1 cellular context compared by ENCODE assay signal in genomic region chr18:39232937-39233336, GRCh38.
TF ChIP-seq lines count a peak whose summit lies in the region.

No MANE protein-coding gene starts in this region.

TF ChIP-seq in HepG2, 621 proteins besides CTCF, POLR2A, EP300 and RAD21 (continued from another document and continues in another):
- TF ChIP-seq HINFP (CRISPR knock-in tag; IDR thresholded peaks at IDR 0.05; ENCODE audit: low read depth) (no peak), ZNF333 (CRISPR knock-in tag; IDR thresholded peaks at IDR 0.05; ENCODE audit: borderline replicate concordance) (no peak), SIX1 (CRISPR knock-in tag; IDR thresholded peaks at IDR 0.05; ENCODE audit: borderline replicate concordance) (no peak), ZFP36L1 (CRISPR knock-in tag; IDR thresholded peaks at IDR 0.05) (no peak), GMEB1 (CRISPR knock-in tag; IDR thresholded peaks at IDR 0.05; ENCODE audit: borderline replicate concordance) (no peak), NR0B2 (CRISPR knock-in tag; IDR thresholded peaks at IDR 0.05) (no peak), ATF6 (CRISPR knock-in tag; conservative IDR thresholded peaks at IDR 0.05) (no peak), CHCHD3 (CRISPR knock-in tag; IDR thresholded peaks at IDR 0.05) (no peak), PTBP1 (IDR thresholded peaks at IDR 0.05; ENCODE audit: low read depth, low read length, poor library complexity, severe bottlenecking) (no peak), RFX5 (IDR thresholded peaks at IDR 0.05; ENCODE audit: low read depth, low read length) (no peak), KAT7 (CRISPR knock-in tag; IDR thresholded peaks at IDR 0.05; ENCODE audit: borderline replicate concordance) (no peak), ZNF30 (CRISPR knock-in tag; IDR thresholded peaks at IDR 0.05) (no peak), KDM4B (CRISPR knock-in tag; IDR thresholded peaks at IDR 0.05) (no peak), HOXA5 (CRISPR knock-in tag; IDR thresholded peaks at IDR 0.05) (no peak), MIER2 (CRISPR knock-in tag; IDR thresholded peaks at IDR 0.05) (no peak), ZNF816 (CRISPR knock-in tag; IDR thresholded peaks at IDR 0.05; ENCODE audit: borderline replicate concordance) (0 out of 2 replicates have a peak, but pooled peaks have one; percentile 31), E2F2 (CRISPR knock-in tag; IDR thresholded peaks at IDR 0.05; ENCODE audit: borderline replicate concordance) (no peak), NFYB (CRISPR knock-in tag; IDR thresholded peaks at IDR 0.05) (no peak), NFYC (CRISPR knock-in tag; IDR thresholded peaks at IDR 0.05) (no peak), ZNF3 (CRISPR knock-in tag; IDR thresholded peaks at IDR 0.05) (no peak), ZBTB38 (CRISPR knock-in tag; IDR thresholded peaks at IDR 0.05) (0 out of 2 replicates have a peak, but pooled peaks have one; percentile 43), NBN (conservative IDR thresholded peaks at IDR 0.05) (no peak), TFDP1 (CRISPR knock-in tag; IDR thresholded peaks at IDR 0.05; ENCODE audit: borderline replicate concordance) (no peak), CBX5 (CRISPR knock-in tag; IDR thresholded peaks at IDR 0.05; ENCODE audit: borderline replicate concordance) (peak; percentile 42; the same call in 1 of the 2 replicates), MED8 (CRISPR knock-in tag; IDR thresholded peaks at IDR 0.05; ENCODE audit: insufficient replicate concordance) (no peak), SNAPC5 (CRISPR knock-in tag; IDR thresholded peaks at IDR 0.05; ENCODE audit: borderline replicate concordance) (no peak), ZNF329 (CRISPR knock-in tag; IDR thresholded peaks at IDR 0.05; ENCODE audit: low read depth) (no peak), ZNF431 (CRISPR knock-in tag; IDR thresholded peaks at IDR 0.05; ENCODE audit: borderline replicate concordance, low read depth) (no peak), HNF4A (CRISPR knock-in tag; IDR thresholded peaks at IDR 0.05) (peak; percentile 73), PCBP1 (IDR thresholded peaks at IDR 0.05; ENCODE audit: borderline replicate concordance, low read depth, low read length) (no peak), UBTF (CRISPR knock-in tag; IDR thresholded peaks at IDR 0.05) (no peak), ZNF549 (CRISPR knock-in tag; IDR thresholded peaks at IDR 0.05) (peak; percentile 98), ZFYVE20 (CRISPR knock-in tag; IDR thresholded peaks at IDR 0.05; ENCODE audit: borderline replicate concordance, low read depth) (no peak), FOXA3 (CRISPR knock-in tag; IDR thresholded peaks at IDR 0.05) (no peak), CENPX (CRISPR knock-in tag; IDR thresholded peaks at IDR 0.05) (no peak), ZNF44 (CRISPR knock-in tag; IDR thresholded peaks at IDR 0.05) (no peak), ETV6 (CRISPR knock-in tag; conservative IDR thresholded peaks at IDR 0.05) (no peak), ZNF652 (CRISPR knock-in tag; IDR thresholded peaks at IDR 0.05; ENCODE audit: borderline replicate concordance, low read depth) (no peak), RCOR2 (CRISPR knock-in tag; IDR thresholded peaks at IDR 0.05) (no peak), ZNF451 (CRISPR knock-in tag; IDR thresholded peaks at IDR 0.05) (no peak), PAWR (CRISPR knock-in tag; IDR thresholded peaks at IDR 0.05; ENCODE audit: borderline replicate concordance) (no peak), ZNF569 (CRISPR knock-in tag; IDR thresholded peaks at IDR 0.05; ENCODE audit: borderline replicate concordance) (no peak), ZNF430 (CRISPR knock-in tag; IDR thresholded peaks at IDR 0.05) (no peak), DMTF1 (CRISPR knock-in tag; IDR thresholded peaks at IDR 0.05) (no peak), NR2F2 (IDR thresholded peaks at IDR 0.05; ENCODE audit: borderline replicate concordance, low read depth) (no peak), ZNF674 (CRISPR knock-in tag; IDR thresholded peaks at IDR 0.05; ENCODE audit: low read depth) (no peak), ZSCAN29 (CRISPR knock-in tag; conservative IDR thresholded peaks at IDR 0.05) (no peak), ZNF414 (CRISPR knock-in tag; IDR thresholded peaks at IDR 0.05) (no peak), HMGXB3 (CRISPR knock-in tag; IDR thresholded peaks at IDR 0.05; ENCODE audit: borderline replicate concordance) (no peak), SMARCC2 (IDR thresholded peaks at IDR 0.05) (no peak)
